Comparison of ENCODE assay signal across 22 cellular contexts in genomic region chr1:61674221-61674620, GRCh38. TPM values are rescaled to one million over a fixed set of nuclear protein-coding genes. Genes with fewer than 3 reads are reported as not detected.
DNase-seq lines count a peak whose midpoint lies in the region; ATAC-seq and TF ChIP-seq lines count a peak whose summit lies in the region.
"Had no signal": no experiment of that assay in that cellular context is flagged by ENCODE, and none has a peak within 500 bp of the region (broad histone marks: within the 10 kb centered on the region; RNA-seq: fewer than 3 reads in every experiment).

No MANE protein-coding gene starts in this region.

- H3K79me2 ChIP-seq in PC-3 (ENCODE audit: low read length): no peaks in the 10 kb centered on the region

- H3K36me3 Mint-ChIP-seq in activated T-cell treated with anti-CD3 and anti-CD28 coated beads, Interleukin-2, amount 50 U/mL, for 72 hours (ENCODE audit: insufficient read depth in 2 of 2): no peaks in the 10 kb centered on the region
- peaks cover 6% of the 10 kb centered on the region for H3K36me3 Mint-ChIP-seq in activated CD4-positive, alpha-beta memory T cell treated with anti-CD3 and anti-CD28 coated beads for 36 hours

- H3K9me3 Mint-ChIP-seq in activated T-cell treated with anti-CD3 and anti-CD28 coated beads, Interleukin-2, amount 50 U/mL, for 72 hours: no peaks in the 10 kb centered on the region
- H3K9me3 Mint-ChIP-seq in activated CD4-positive, alpha-beta memory T cell treated with anti-CD3 and anti-CD28 coated beads for 36 hours: no peaks in the 10 kb centered on the region
- H3K9me3 Mint-ChIP-seq: activated naive CD4-positive, alpha-beta T cell treated with anti-CD3 and anti-CD28 coated beads, Interleukin-2, amount 50 U/mL, for 24 hours had no signal

- H3K9me2 ChIP-seq in PC-3 (replicated peaks; ENCODE audit: low read length): no peaks in the 10 kb centered on the region

- H3F3A ChIP-seq in PC-3 (ENCODE audit: low read length, unreplicated experiment): no peaks in the 10 kb centered on the region

- no peak overlapping the region for H3K9ac ChIP-seq in PC-3 (ENCODE audit: low read length)

- no peak for ATAC-seq in activated T-cell treated with anti-CD3 and anti-CD28 coated beads, Interleukin-2, amount 50 U/mL, for 72 hours (replicated peaks in 1 of 2)
- ATAC-seq in PC-3 (peak; percentile 61), gastroesophageal sphincter (peak; percentile 48), sciatic nerve (no peak)
- ATAC-seq: body of pancreas, HCT116, heart right ventricle had no signal

- CTCF ChIA-PET in PC-3 (lab: Charles Lee): no interaction called here
- CTCF ChIA-PET in activated CD4-positive, alpha-beta memory T cell treated with anti-CD3 and anti-CD28 coated beads for 36 hours (lab: Charles Lee): no interaction called here

- no peak for TF ChIP-seq CTCF in PC-3 (conservative IDR thresholded peaks at IDR 0.05; ENCODE audit: low read depth, low read length)
- TF ChIP-seq CTCF in gastroesophageal sphincter (IDR thresholded peaks at IDR 0.05): no peak
- TF ChIP-seq CTCF in GM13976 (IDR thresholded peaks at IDR 0.05; ENCODE audit: borderline replicate concordance, control extremely low read depth, extremely low read depth, insufficient read depth, missing control alignments): no peak

- no peak overlapping the region for H3K4me2 ChIP-seq in PC-3 (ENCODE audit: low read length)

- no peak overlapping the region for H3K4me3 ChIP-seq in PC-3 (ENCODE audit: low read length)
- H3K4me3 ChIP-seq in gastroesophageal sphincter: no peak overlapping the region
- H3K4me3 ChIP-seq: body of pancreas, heart right ventricle, SJSA1, uterus had no signal

- no peak overlapping the region for H3K4me3 Mint-ChIP-seq in activated T-cell treated with anti-CD3 and anti-CD28 coated beads, Interleukin-2, amount 50 U/mL, for 72 hours
- H3K4me3 Mint-ChIP-seq in activated CD4-positive, alpha-beta memory T cell treated with anti-CD3 and anti-CD28 coated beads for 36 hours: no peak overlapping the region
- H3K4me3 Mint-ChIP-seq: activated naive CD4-positive, alpha-beta T cell treated with anti-CD3 and anti-CD28 coated beads, Interleukin-2, amount 50 U/mL, for 24 hours had no signal

- H3K4me1 Mint-ChIP-seq in activated T-cell treated with anti-CD3 and anti-CD28 coated beads, Interleukin-2, amount 50 U/mL, for 72 hours (ENCODE audit: low read depth): no peaks in the 10 kb centered on the region
- no peaks in the 10 kb centered on the region for H3K4me1 Mint-ChIP-seq in activated CD4-positive, alpha-beta memory T cell treated with anti-CD3 and anti-CD28 coated beads for 36 hours (ENCODE audit: low read depth)
- H3K4me1 Mint-ChIP-seq: activated naive CD4-positive, alpha-beta T cell treated with anti-CD3 and anti-CD28 coated beads, Interleukin-2, amount 50 U/mL, for 24 hours had no signal

- no peak overlapping the region for H2AFZ ChIP-seq in PC-3 (ENCODE audit: low read length)

- POLR2A ChIA-PET in PC-3 (lab: Charles Lee; ENCODE audit: unreplicated experiment): no interaction called here
- POLR2A ChIA-PET in activated CD4-positive, alpha-beta memory T cell treated with anti-CD3 and anti-CD28 coated beads for 36 hours (lab: Charles Lee): interaction anchor here (1.2 kb wide), 1 partner anchor 12 kb away, joined by 3 read pairs; no protein-coding TSS in a partner anchor

- DNase-seq in activated T-cell treated with anti-CD3 and anti-CD28 coated beads, Interleukin-2, amount 50 U/mL, for 72 hours: no peak
- DNase-seq in activated T-cell treated with anti-CD3 and anti-CD28 coated beads for 4 hours (no peak), PC-3 (no peak), sciatic nerve (ENCODE audit: low spot score) (no peak), GM13976 (ENCODE audit: low spot score) (no peak)
- DNase-seq in stimulated activated CD4-positive, alpha-beta T cell treated with anti-CD3 and anti-CD28 coated beads, Interleukin-2, amount 100 ng/mL, for 24 hours: no peak
- DNase-seq in activated CD4-positive, alpha-beta memory T cell treated with anti-CD3 and anti-CD28 coated beads for 36 hours: no peak
- DNase-seq: activated CD4-positive, alpha-beta T cell treated with anti-CD3 and anti-CD28 coated beads, Interleukin-2, amount 50 U/mL, for 1 hour; body of pancreas; C1 segment of cervical spinal cord; heart right ventricle; NCI-H1092 treated with DMSO at 0.1 percent for 48 hours; NCI-H774; nucleus accumbens; stimulated activated CD4-positive, alpha-beta T cell treated with anti-CD3 and anti-CD28 coated beads, Interleukin-12 subunit alpha, Interleukin-12 subunit beta, amount 100 ng/mL, for 4 hours; T-helper 2 cell; uterus had no signal

- no TSS peak for BruUV-seq in PC-3 (replicated peaks; lab: Mats Ljungman, UMichigan)

- H3K27ac ChIP-seq in PC-3 (ENCODE audit: low read length): no peak overlapping the region
- H3K27ac ChIP-seq in gastroesophageal sphincter: no peak overlapping the region
- H3K27ac ChIP-seq: body of pancreas, heart right ventricle, SJSA1, uterus, VCaP had no signal

- H3K36me3 ChIP-seq in PC-3 (ENCODE audit: low read depth, low read length) (no peaks in the 10 kb centered on the region), gastroesophageal sphincter (peaks cover 0 to 7% of the 10 kb centered on the region in 2 donors)
- H3K36me3 ChIP-seq: SJSA1, uterus had no signal

- intact Hi-C loops in PC-3 (cut with micrococcal nuclease): no loop called here
- intact Hi-C loops in sciatic nerve (cut with DNase I): no loop called here
- intact Hi-C loops in activated CD4-positive, alpha-beta memory T cell treated with anti-CD3 and anti-CD28 coated beads for 36 hours (cut with micrococcal nuclease): no loop called here

- H4K20me1 ChIP-seq in PC-3 (ENCODE audit: low read length): no peaks in the 10 kb centered on the region

- 65 to 83% methylated on average over 2 to 3 of the region's 3 CpGs for WGBS in gastroesophageal sphincter (ENCODE audit: low coverage in 1 of 2), 2 donors

- no peaks in the 10 kb centered on the region for H3K9me3 ChIP-seq in PC-3 (ENCODE audit: low read length)
- no peaks in the 10 kb centered on the region for H3K9me3 ChIP-seq in gastroesophageal sphincter
- H3K9me3 ChIP-seq: body of pancreas, heart right ventricle, SJSA1, uterus had no signal

- H3K27ac Mint-ChIP-seq in activated T-cell treated with anti-CD3 and anti-CD28 coated beads, Interleukin-2, amount 50 U/mL, for 72 hours: peak overlapping the region; percentile 69
- no peak overlapping the region for H3K27ac Mint-ChIP-seq in activated CD4-positive, alpha-beta memory T cell treated with anti-CD3 and anti-CD28 coated beads for 36 hours

- in situ Hi-C loops in GM13976 (cut with MboI; ENCODE audit: low sequenced_read_pairs, unreplicated experiment): no loop called here

- no peak for TF ChIP-seq EP300 in gastroesophageal sphincter (IDR thresholded peaks at IDR 0.05)

- no peaks in the 10 kb centered on the region for H3K4me1 ChIP-seq in PC-3 (ENCODE audit: insufficient read depth, low read length)
- no peaks in the 10 kb centered on the region for H3K4me1 ChIP-seq in gastroesophageal sphincter
- H3K4me1 ChIP-seq: body of pancreas, SJSA1, uterus had no signal

- no peak for TF ChIP-seq POLR2A in gastroesophageal sphincter (IDR thresholded peaks at IDR 0.05)

- H3K27me3 ChIP-seq in PC-3 (ENCODE audit: low read length) (no peaks in the 10 kb centered on the region), gastroesophageal sphincter (no peaks in the 10 kb centered on the region)
- H3K27me3 ChIP-seq: body of pancreas, heart right ventricle, SJSA1, uterus had no signal

- no peaks in the 10 kb centered on the region for H3K27me3 Mint-ChIP-seq in activated T-cell treated with anti-CD3 and anti-CD28 coated beads, Interleukin-2, amount 50 U/mL, for 72 hours (ENCODE audit: low read depth)
- H3K27me3 Mint-ChIP-seq in activated CD4-positive, alpha-beta memory T cell treated with anti-CD3 and anti-CD28 coated beads for 36 hours: no peaks in the 10 kb centered on the region
- H3K27me3 Mint-ChIP-seq: activated naive CD4-positive, alpha-beta T cell treated with anti-CD3 and anti-CD28 coated beads, Interleukin-2, amount 50 U/mL, for 24 hours had no signal

RNA-seq across cellular contexts. Expression of gene TM2D1, which starts 50.7 kb away (rescaled TPM):
- 10 to 100 TPM; 28.7 to 35.3 TPM for total RNA-seq in activated T-cell treated with anti-CD3 and anti-CD28 coated beads, Interleukin-2, amount 50 U/mL, for 72 hours
- total RNA-seq in PC-3 (2014; rRNA removed): 24.6 and 48.0 TPM in 2 replicates
- 10 to 100 TPM; 50.5 to 73.0 (median 65.7) TPM for total RNA-seq in gastroesophageal sphincter
- total RNA-seq in sciatic nerve: 53.9 TPM
- total RNA-seq in activated CD4-positive, alpha-beta memory T cell treated with anti-CD3 and anti-CD28 coated beads for 36 hours: 10 to 100 TPM; 29.7 to 34.3 TPM

Comparison
In these comparisons a context has a peak if more than half of its experiments do, and no peak if none do; other contexts are left out.
1. ATAC-seq: peak in PC-3 (single experiment) and gastroesophageal sphincter (single experiment); none in activated T-cell treated with anti-CD3 and anti-CD28 coated beads, Interleukin-2, amount 50 U/mL, for 72 hours (0 of 2) and sciatic nerve (single experiment).